ENCODE assay signal across 1 cellular context in genomic region chr11:3058753-3059664, GRCh38.
A peak's percentile ranks its signal among the peaks of the same experiment; 100 is the strongest.
TF ChIP-seq lines count a peak whose summit lies in the region.

No MANE protein-coding gene starts in this region.

TF ChIP-seq in K562, 482 proteins besides CTCF, POLR2A, EP300 and RAD21 (continued from another document and continues in another):
- TF ChIP-seq ZNF518B (CRISPR knock-in tag; IDR thresholded peaks at IDR 0.05) (no peak), RBM22 (IDR thresholded peaks at IDR 0.05; ENCODE audit: low read depth, low read length, poor library complexity, severe bottlenecking) (no peak), GTF2B (IDR thresholded peaks at IDR 0.05; ENCODE audit: extremely low read depth, insufficient read length) (no peak), FIP1L1 (IDR thresholded peaks at IDR 0.05; ENCODE audit: low read depth, low read length, poor library complexity, severe bottlenecking) (no peak), ZBTB8A (IDR thresholded peaks at IDR 0.05; ENCODE audit: partially characterized antibody) (no peak), ZBTB7A (IDR thresholded peaks at IDR 0.05; ENCODE audit: borderline replicate concordance, control insufficient read depth, low read depth, low read length) (0 out of 2 replicates have a peak, but pooled peaks have one; percentile 9), VEZF1 (CRISPR knock-in tag; IDR thresholded peaks at IDR 0.05) (no peak), ZBTB34 (CRISPR knock-in tag; IDR thresholded peaks at IDR 0.05) (no peak), ZNF445 (CRISPR knock-in tag; IDR thresholded peaks at IDR 0.05; ENCODE audit: low read depth) (no peak), ZNF644 (tag; IDR thresholded peaks at IDR 0.05; ENCODE audit: low read depth) (no peak), KDM1A (IDR thresholded peaks at IDR 0.05) (peak; percentile 11 to 35; a peak in 1 of 4 replicates), PRMT5 (CRISPR knock-in tag; IDR thresholded peaks at IDR 0.05) (no peak), ZBTB33 (CRISPR knock-in tag; IDR thresholded peaks at IDR 0.05) (no peak), ZNF184 (CRISPR knock-in tag; IDR thresholded peaks at IDR 0.05) (no peak), BCOR (IDR thresholded peaks at IDR 0.05) (no peak), KLF6 (CRISPR knock-in tag; IDR thresholded peaks at IDR 0.05; ENCODE audit: borderline replicate concordance) (no peak), ZNF143 (CRISPR knock-in tag; IDR thresholded peaks at IDR 0.05) (no peak), PPARD (CRISPR knock-in tag; IDR thresholded peaks at IDR 0.05) (no peak), E4F1 (CRISPR knock-in tag; IDR thresholded peaks at IDR 0.05; ENCODE audit: borderline replicate concordance) (no peak), PHTF2 (CRISPR knock-in tag; IDR thresholded peaks at IDR 0.05) (no peak), REST (CRISPR knock-in tag; IDR thresholded peaks at IDR 0.05; ENCODE audit: low read depth) (no peak), ZFP30 (CRISPR knock-in tag; IDR thresholded peaks at IDR 0.05; ENCODE audit: borderline replicate concordance) (no peak), SP1 (CRISPR knock-in tag; IDR thresholded peaks at IDR 0.05) (peak; percentile 42; the same call in 1 of the 2 replicates), PTRF (tag; IDR thresholded peaks at IDR 0.05) (no peak), TARDBP (IDR thresholded peaks at IDR 0.05) (no peak), SFPQ (IDR thresholded peaks at IDR 0.05; ENCODE audit: low read depth, low read length) (no peak), TCF3 (CRISPR knock-in tag; IDR thresholded peaks at IDR 0.05) (peak; percentile 61), SNAPC5 (CRISPR knock-in tag; IDR thresholded peaks at IDR 0.05) (no peak), ZFPM2 (CRISPR knock-in tag; IDR thresholded peaks at IDR 0.05) (no peak), ZNF77 (CRISPR knock-in tag; IDR thresholded peaks at IDR 0.05) (no peak), GATAD2B (IDR thresholded peaks at IDR 0.05; ENCODE audit: borderline replicate concordance) (no peak), PATZ1 (CRISPR knock-in tag; IDR thresholded peaks at IDR 0.05; ENCODE audit: borderline replicate concordance) (no peak), ELK1 (CRISPR knock-in tag; IDR thresholded peaks at IDR 0.05) (no peak), KLF10 (CRISPR knock-in tag; IDR thresholded peaks at IDR 0.05) (no peak)
